8 cellular contexts compared by ENCODE assay signal in the genomic region with DNA sequence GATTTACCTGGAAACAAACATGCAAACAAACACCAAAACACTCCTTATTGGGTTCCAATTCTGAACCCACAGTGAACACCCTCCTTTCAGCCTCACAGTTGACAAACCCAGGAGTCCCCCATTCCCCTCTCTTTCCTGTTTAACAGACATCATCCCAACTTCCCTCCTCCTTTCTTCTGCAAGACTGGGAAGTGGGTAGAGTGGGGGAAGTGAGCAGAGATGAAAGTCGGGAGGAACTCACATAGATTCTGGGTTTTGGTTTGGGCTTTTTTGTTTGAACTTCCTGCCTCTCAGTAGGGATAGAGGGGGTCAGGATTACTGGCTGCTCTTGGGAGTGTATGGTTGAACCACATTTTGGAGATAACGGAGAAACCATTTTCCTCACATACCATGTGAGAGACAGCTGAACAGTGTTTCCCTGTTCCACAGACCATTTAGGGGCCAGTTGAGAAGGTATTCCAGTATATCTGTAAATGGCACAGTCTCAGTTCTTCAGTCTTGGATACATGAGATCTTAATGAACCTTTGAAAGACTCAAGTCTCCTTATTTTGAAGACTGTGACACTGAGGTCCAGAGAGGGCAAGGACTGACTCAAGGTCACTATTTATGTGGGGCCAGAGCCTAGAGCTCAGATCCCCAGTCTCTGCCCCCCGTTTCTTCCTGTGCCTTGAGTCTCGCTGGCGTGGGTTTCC. TPM values are rescaled to one million over a fixed set of nuclear protein-coding genes. Genes with fewer than 3 reads are reported as not detected.
DNase-seq lines count a peak whose midpoint lies in the region; ATAC-seq, FAIRE-seq and TF ChIP-seq lines count a peak whose summit lies in the region.

No MANE protein-coding gene starts in this region.

- H2AFZ ChIP-seq in GM12878 (ENCODE audit: control insufficient read depth, low read depth, low read length) = peak overlapping the region; percentile 83

- H3K9me3 ChIP-seq in GM12878 (replicated peaks; ENCODE audit: control insufficient read depth, insufficient read depth, low read length) = no peaks in the 10 kb centered on the region
- H3K9me3 ChIP-seq in psoas muscle = no peaks in the 10 kb centered on the region

- intact Hi-C loops in GM12878 (cut with micrococcal nuclease; ENCODE audit: unreplicated experiment) (loop anchor here (1.0 kb wide), 4 partner anchors 32 to 148 kb away; no protein-coding TSS in a partner anchor), psoas muscle (cut with DNase I) (loop anchor here in 1 of 2 donors (2.0 kb wide), 1 partner anchor 147 kb away; no protein-coding TSS in a partner anchor)

- H3K4me2 ChIP-seq in GM12878 (ENCODE audit: control insufficient read depth, insufficient read depth) = peak overlapping the region; percentile 66

- no peak for TF ChIP-seq EP300 in GM12878 (IDR thresholded peaks at IDR 0.05; ENCODE audit: borderline replicate concordance in 1 of 2, control insufficient read depth in 1 of 2, low read depth in 2 of 2, low read length in 2 of 2)

- POLR2A ChIA-PET in GM12878 (lab: Charles Lee) = interaction anchor here (1.2 to 1.7 kb wide), 2 partner anchors 9 to 110 kb away, joined by 4 to 9 read pairs; no protein-coding TSS in a partner anchor

- H3K4me1 ChIP-seq in GM12878 (ENCODE audit: control insufficient read depth, insufficient read depth, low read length) (peaks cover 32% of the 10 kb centered on the region), psoas muscle (peaks cover 20% of the 10 kb centered on the region)

- H3K27ac ChIP-seq in GM12878 (ENCODE audit: control insufficient read depth, insufficient read depth) (no peak overlapping the region), psoas muscle (no peak overlapping the region)

- in situ Hi-C loops in GM12878 (cut with MboI) = loop anchor here (10.0 kb wide), 1 partner anchor 343 kb away; a partner anchor contains a TSS

- H3K27me3 ChIP-seq in GM12878 (replicated peaks in 1 of 2; ENCODE audit: control insufficient read depth in 2 of 2, insufficient read depth in 2 of 2, low read length in 1 of 2) (no peaks in the 10 kb centered on the region), psoas muscle (ENCODE audit: insufficient read depth in 3 of 3, low read length in 2 of 3) (no peaks in the 10 kb centered on the region)

- no peaks in the 10 kb centered on the region for H3K36me3 ChIP-seq in GM12878 (ENCODE audit: control insufficient read depth in 2 of 2, insufficient read depth in 2 of 2, low read length in 1 of 2)
- peaks cover 0 to 8% of the 10 kb centered on the region in 2 donors for H3K36me3 ChIP-seq in psoas muscle (ENCODE audit: insufficient read depth in 1 of 2, low read depth in 1 of 2)

- RAD21 ChIA-PET in GM12878 (lab: Charles Lee; ENCODE audit: unreplicated experiment) = interaction anchor here (0.8 to 1.8 kb wide), 17 partner anchors 10 to 153 kb away, joined by 3 to 18 read pairs (median 5); a partner anchor contains a TSS

- H4K20me1 ChIP-seq in GM12878 (ENCODE audit: control insufficient read depth, insufficient read depth) = no peaks in the 10 kb centered on the region

- H3K4me3 ChIP-seq in GM12878 (no peak overlapping the region), psoas muscle (peak overlapping the region; percentile 52)

- CTCF ChIA-PET in GM12878 (lab: Yijun Ruan, JAX) = interaction anchor here (0.6 to 4.9 kb wide), 42 partner anchors 9 to 167 kb away, joined by 3 to 61 read pairs (median 4); a partner anchor contains a TSS

- DNase-seq in GM12878 (ENCODE audit: low read depth, low spot score) (no peak), psoas muscle (no peak), AG08396 (ENCODE audit: low spot score) (no peak), hippocampal formation (lab: John Stamatoyannopoulos, UW) (no peak)

- 17% methylated on average over 5 of the region's 5 CpGs for WGBS in GM12878 (ENCODE audit: insufficient coverage, insufficient replicate concordance, low lambda C conversion rate, missing lambda C conversion rate)
- WGBS in psoas muscle, 3 donors = 18 to 25% (median 21%) methylated on average over 5 of the region's 5 CpGs

- no TSS peak for BruUV-seq in GM12878 (replicated peaks; lab: Mats Ljungman, UMichigan)

- SMC1A ChIA-PET in GM12878 (lab: Charles Lee; ENCODE audit: uncharacterized antibody, unreplicated experiment) = interaction anchor here (0.6 to 3.0 kb wide), 24 partner anchors 9 to 336 kb away, joined by 3 to 19 read pairs (median 4); a partner anchor contains a TSS

- no peak for TF ChIP-seq CTCF in GM12878 (IDR thresholded peaks at IDR 0.05 in 2 of 3, conservative IDR thresholded peaks at IDR 0.05 in 1 of 3; ENCODE audit: control insufficient read depth in 2 of 3, extremely low read depth in 1 of 3, insufficient read depth in 1 of 3, low read depth in 3 of 3, low read length in 3 of 3)
- no peak for TF ChIP-seq CTCF in psoas muscle (IDR thresholded peaks at IDR 0.05)

- no peak for TF ChIP-seq POLR2A in GM12878 (IDR thresholded peaks at IDR 0.05; ENCODE audit: low read depth, low read length)

- no peak for FAIRE-seq in GM12878 (lab: Jason Lieb, UNC)

- no peak for TF ChIP-seq RAD21 in GM12878 (IDR thresholded peaks at IDR 0.05; ENCODE audit: insufficient read depth, low read depth, low read length)

- peak; percentile 9 for ATAC-seq in GM18861 (IDR thresholded peaks at IDR 0.05; ENCODE audit: unreplicated experiment)
- peak; percentile 11 for ATAC-seq in HG03135 (IDR thresholded peaks at IDR 0.05; ENCODE audit: unreplicated experiment)
- peak; percentile 44 for ATAC-seq in GM12878
- peak in 1 of 4 donors; percentile 0 for ATAC-seq in psoas muscle
- no peak for ATAC-seq in HG03521 (IDR thresholded peaks at IDR 0.05; ENCODE audit: unreplicated experiment)
- ATAC-seq in HG03457 (IDR thresholded peaks at IDR 0.05; ENCODE audit: unreplicated experiment) = no peak

- no peaks in the 10 kb centered on the region for H3K79me2 ChIP-seq in GM12878 (ENCODE audit: control insufficient read depth, insufficient read depth, low read length)

- H3K9ac ChIP-seq in GM12878 (ENCODE audit: control insufficient read depth, insufficient read depth, low read length) = peak overlapping the region; percentile 38

RNA-seq across cellular contexts. Expression of a gene that starts 3.9 kb away (rescaled TPM):
- total RNA-seq in GM12878 (2013; cell fraction: nucleolus; rRNA removed) = 0.48 and 1.2 TPM in 2 replicates
- total RNA-seq in GM12878 (2014; rRNA removed) (2.4 and 3.4 TPM in 2 replicates), GM12878 (2014; rRNA removed; fragmentation: Illumina TruSeq; extraction: Trizol) (1.9 and 2.0 TPM in 2 replicates), GM12878 (2021) (3.7 and 4.0 TPM in 2 replicates), psoas muscle (under 1 TPM in 1 of 4 donors, not detected in 3; 0.40 TPM)
- 0.30 TPM for polyA plus RNA-seq in GM12878 (2011; ENCODE audit: low read depth)
- polyA plus RNA-seq in GM12878 (2011; rRNA removed) (0.12 and 0.37 TPM in 2 replicates), GM12878 (2014; fragmentation: Illumina TruSeq; extraction: Trizol) (1.6 and 4.1 TPM in 2 replicates), GM12878 (2014; fragmentation: Nextera tagmentation; extraction: Ambion mirVana) (1 to 10 TPM; 2.1 to 4.7 TPM), GM12878 (2014; rRNA removed) (2.4 and 3.2 TPM in 2 replicates), GM12878 (2016; fragmentation: Nextera tagmentation; extraction: Ambion mirVana) (1 to 10 TPM; 2.7 to 4.0 TPM), psoas muscle (under 1 TPM in 1 of 3 donors, not detected in 2; 0.16 TPM)
- 0.48 and 0.65 TPM in 2 replicates for polyA plus RNA-seq in GM12878 (2011; cell fraction: cytosol; rRNA removed)
- 2.1 and 2.3 TPM in 2 replicates for polyA plus RNA-seq in GM12878 (2011; cell fraction: nucleus; rRNA removed)
- polyA plus RNA-seq in GM12878 (2012) = 0.56 and 0.58 TPM in 2 replicates
- 1.2 and 1.4 TPM in 2 replicates for polyA minus RNA-seq in GM12878 (2011; rRNA and poly(A)+ RNA removed)
- polyA minus RNA-seq in GM12878 (2011; cell fraction: cytosol; rRNA and poly(A)+ RNA removed) = not detected in 2 replicates
- polyA minus RNA-seq in GM12878 (2011; cell fraction: nucleus; rRNA and poly(A)+ RNA removed) = 1.5 and 1.6 TPM in 2 replicates

RNA-seq across cellular contexts. Expression of a gene that starts 16.4 kb away (rescaled TPM):
- 0.67 TPM in 1 of 2 replicates, not detected in the other for total RNA-seq in GM12878 (2013; cell fraction: nucleolus; rRNA removed)
- 1.8 and 1.9 TPM in 2 replicates for total RNA-seq in GM12878 (2014; rRNA removed)
- 1.2 and 1.3 TPM in 2 replicates for total RNA-seq in GM12878 (2014; rRNA removed; fragmentation: Illumina TruSeq; extraction: Trizol)
- total RNA-seq in GM12878 (2021) = 23.3 and 23.5 TPM in 2 replicates
- polyA plus RNA-seq in GM12878 (2011; ENCODE audit: low read depth) = 2.4 TPM
- polyA plus RNA-seq in GM12878 (2011; rRNA removed) = 0.24 and 2.0 TPM in 2 replicates
- polyA plus RNA-seq in GM12878 (2011; cell fraction: cytosol; rRNA removed) = 3.3 and 4.0 TPM in 2 replicates
- 3.3 and 4.9 TPM in 2 replicates for polyA plus RNA-seq in GM12878 (2011; cell fraction: nucleus; rRNA removed)
- polyA plus RNA-seq in GM12878 (2012) = 7.4 and 9.2 TPM in 2 replicates
- 4.6 and 10.4 TPM in 2 replicates for polyA plus RNA-seq in GM12878 (2014; fragmentation: Illumina TruSeq; extraction: Trizol)
- under 1 TPM; 0.26 to 0.62 TPM for polyA plus RNA-seq in GM12878 (2014; fragmentation: Nextera tagmentation; extraction: Ambion mirVana)
- polyA plus RNA-seq in GM12878 (2014; rRNA removed) = 7.7 and 10.8 TPM in 2 replicates
- polyA plus RNA-seq in GM12878 (2016; fragmentation: Nextera tagmentation; extraction: Ambion mirVana) = 10 to 100 TPM; 24.6 to 26.1 TPM
- 1.5 and 1.9 TPM in 2 replicates for polyA minus RNA-seq in GM12878 (2011; rRNA and poly(A)+ RNA removed)
- polyA minus RNA-seq in GM12878 (2011; cell fraction: cytosol; rRNA and poly(A)+ RNA removed) = 3.4 and 4.4 TPM in 2 replicates
- polyA minus RNA-seq in GM12878 (2011; cell fraction: nucleus; rRNA and poly(A)+ RNA removed) = 0.85 and 1.1 TPM in 2 replicates
- 10 to 100 TPM; 25.5 to 85.8 (median 68.9) TPM for total RNA-seq in psoas muscle
- polyA plus RNA-seq in psoas muscle = 10 to 100 TPM in 2 of 3 donors, 1 to 10 TPM in 1; 4.9 to 28.0 (median 24.5) TPM

RNA-seq across cellular contexts. Expression of a gene that starts 43.2 kb away (rescaled TPM):
- 36.9 and 40.6 TPM in 2 replicates for total RNA-seq in GM12878 (2013; cell fraction: nucleolus; rRNA removed)
- total RNA-seq in GM12878 (2014; rRNA removed) = 112 and 131 TPM in 2 replicates
- 128 and 130 TPM in 2 replicates for total RNA-seq in GM12878 (2014; rRNA removed; fragmentation: Illumina TruSeq; extraction: Trizol)
- 120 and 135 TPM in 2 replicates for total RNA-seq in GM12878 (2021)
- polyA plus RNA-seq in GM12878 (2011; ENCODE audit: low read depth) = 388 TPM
- 263 and 302 TPM in 2 replicates for polyA plus RNA-seq in GM12878 (2011; rRNA removed)
- polyA plus RNA-seq in GM12878 (2011; cell fraction: cytosol; rRNA removed) = 160 and 175 TPM in 2 replicates
- 84.2 and 90.6 TPM in 2 replicates for polyA plus RNA-seq in GM12878 (2011; cell fraction: nucleus; rRNA removed)
- 175 and 272 TPM in 2 replicates for polyA plus RNA-seq in GM12878 (2012)
- polyA plus RNA-seq in GM12878 (2014; fragmentation: Illumina TruSeq; extraction: Trizol) = 177 and 205 TPM in 2 replicates
- 100 to 1,000 TPM; 260 to 378 TPM for polyA plus RNA-seq in GM12878 (2014; fragmentation: Nextera tagmentation; extraction: Ambion mirVana)
- polyA plus RNA-seq in GM12878 (2014; rRNA removed) = 123 and 129 TPM in 2 replicates
- 100 to 1,000 TPM; 192 to 209 TPM for polyA plus RNA-seq in GM12878 (2016; fragmentation: Nextera tagmentation; extraction: Ambion mirVana)
- 116 and 125 TPM in 2 replicates for polyA minus RNA-seq in GM12878 (2011; rRNA and poly(A)+ RNA removed)
- 76.0 and 85.0 TPM in 2 replicates for polyA minus RNA-seq in GM12878 (2011; cell fraction: cytosol; rRNA and poly(A)+ RNA removed)
- 17.7 and 20.6 TPM in 2 replicates for polyA minus RNA-seq in GM12878 (2011; cell fraction: nucleus; rRNA and poly(A)+ RNA removed)
- total RNA-seq in psoas muscle = 100 to 1,000 TPM in 1 of 4 donors, 10 to 100 TPM in 3; 84.4 to 102 (median 93.0) TPM
- 100 to 1,000 TPM in 1 of 3 donors, 10 to 100 TPM in 2; 77.8 to 131 (median 86.6) TPM for polyA plus RNA-seq in psoas muscle

RNA-seq across cellular contexts. Expression of a gene that starts 50.9 kb away (rescaled TPM):
- 7.6 and 13.2 TPM in 2 replicates for total RNA-seq in GM12878 (2013; cell fraction: nucleolus; rRNA removed)
- total RNA-seq in GM12878 (2014; rRNA removed) = 0.73 and 0.98 TPM in 2 replicates
- total RNA-seq in GM12878 (2014; rRNA removed; fragmentation: Illumina TruSeq; extraction: Trizol) = 0.41 and 0.58 TPM in 2 replicates
- total RNA-seq in GM12878 (2021) = 1.2 and 1.5 TPM in 2 replicates
- 1.2 TPM for polyA plus RNA-seq in GM12878 (2011; ENCODE audit: low read depth)
- 13.9 and 22.5 TPM in 2 replicates for polyA plus RNA-seq in GM12878 (2011; rRNA removed)
- polyA plus RNA-seq in GM12878 (2011; cell fraction: cytosol; rRNA removed) = 18.0 and 19.9 TPM in 2 replicates
- 79.1 and 138 TPM in 2 replicates for polyA plus RNA-seq in GM12878 (2011; cell fraction: nucleus; rRNA removed)
- polyA plus RNA-seq in GM12878 (2012) = 1.0 and 2.1 TPM in 2 replicates
- polyA plus RNA-seq in GM12878 (2014; fragmentation: Illumina TruSeq; extraction: Trizol) = 0.90 and 1.3 TPM in 2 replicates
- polyA plus RNA-seq in GM12878 (2014; fragmentation: Nextera tagmentation; extraction: Ambion mirVana) = under 1 TPM; 0.15 to 0.31 TPM
- polyA plus RNA-seq in GM12878 (2014; rRNA removed) = 0.49 and 0.64 TPM in 2 replicates
- polyA plus RNA-seq in GM12878 (2016; fragmentation: Nextera tagmentation; extraction: Ambion mirVana) = under 1 TPM; 0.23 to 0.35 TPM
- polyA minus RNA-seq in GM12878 (2011; rRNA and poly(A)+ RNA removed) = 35.0 and 45.0 TPM in 2 replicates
- 12.2 TPM in 2 replicates for polyA minus RNA-seq in GM12878 (2011; cell fraction: cytosol; rRNA and poly(A)+ RNA removed)
- 51.4 and 65.2 TPM in 2 replicates for polyA minus RNA-seq in GM12878 (2011; cell fraction: nucleus; rRNA and poly(A)+ RNA removed)
- total RNA-seq in psoas muscle = 10 to 100 TPM; 24.0 to 80.3 (median 41.9) TPM
- polyA plus RNA-seq in psoas muscle = 100 to 1,000 TPM in 1 of 3 donors, 10 to 100 TPM in 2; 13.7 to 244 (median 39.7) TPM

Comparison
In these comparisons a context has a peak if more than half of its experiments do, and no peak if none do; other contexts are left out.
1. ATAC-seq: peak in GM18861 (single experiment), HG03135 (single experiment) and GM12878 (single experiment); none in HG03521 (single experiment) and HG03457 (single experiment).